6 cellular contexts compared by ENCODE assay signal in genomic region chr19:799076-799881, GRCh38. TPM values are rescaled to one million over a fixed set of nuclear protein-coding genes. Genes with fewer than 3 reads are reported as not detected.
DNase-seq lines count a peak whose midpoint lies in the region; ATAC-seq and TF ChIP-seq lines count a peak whose summit lies in the region.

No MANE protein-coding gene starts in this region.

- peak overlapping the region; percentile 93 for H3K4me2 ChIP-seq in neuronal stem cell (ENCODE audit: insufficient read depth, low read length, poor library complexity, severe bottlenecking)

- H3K79me1 ChIP-seq in neuronal stem cell (ENCODE audit: low read depth, low read length): peaks cover 17% of the 10 kb centered on the region

- H3K9me3 ChIP-seq in heart left ventricle (no peaks in the 10 kb centered on the region), breast epithelium (no peaks in the 10 kb centered on the region), neuronal stem cell (replicated peaks in 1 of 2; ENCODE audit: control insufficient read depth in 2 of 2, insufficient read depth in 1 of 2, low read depth in 1 of 2, low read length in 2 of 2) (no peaks in the 10 kb centered on the region)

- TF ChIP-seq POLR2A in heart left ventricle (IDR thresholded peaks at IDR 0.05) (no peak), breast epithelium (IDR thresholded peaks at IDR 0.05) (no peak)

- no peak overlapping the region for H4K91ac ChIP-seq in neuronal stem cell (ENCODE audit: low read depth, low read length, poor library complexity)

- H2BK15ac ChIP-seq in neuronal stem cell (ENCODE audit: low read length): no peak overlapping the region

- peak overlapping the region; percentile 87 for H2BK5ac ChIP-seq in neuronal stem cell (ENCODE audit: low read length)

- H2AFZ ChIP-seq in neuronal stem cell (ENCODE audit: low read length): no peak overlapping the region

- H3K4ac ChIP-seq in neuronal stem cell (ENCODE audit: low read length): no peak overlapping the region

- H3K18ac ChIP-seq in neuronal stem cell (ENCODE audit: low read length): no peak overlapping the region

- 0 to 13% (median 7%) methylated on average over 13 to 28 of the region's 28 CpGs for WGBS in heart left ventricle, 4 donors
- WGBS in neuronal stem cell (ENCODE audit: extremely low coverage in 2 of 2, insufficient read length in 2 of 2, insufficient replicate concordance in 1 of 2), 2 donors: no CpG with 5 or more reads among the region's 28 CpGs

- peaks cover 26 to 72% (median 62%) of the 10 kb centered on the region in 12 donors for H3K4me1 ChIP-seq in heart left ventricle
- H3K4me1 ChIP-seq in breast epithelium: peaks cover 36 to 48% of the 10 kb centered on the region in 2 donors
- peaks cover 18 to 32% of the 10 kb centered on the region in 2 donors for H3K4me1 ChIP-seq in neuronal stem cell (ENCODE audit: control insufficient read depth in 2 of 2, insufficient read depth in 1 of 2, low read depth in 1 of 2, low read length in 2 of 2)

- peak overlapping the region; percentile 91 to 100 (median 99) for H3K27ac ChIP-seq in heart left ventricle
- peak overlapping the region; percentile 98 to 100 for H3K27ac ChIP-seq in breast epithelium
- no peak overlapping the region for H3K27ac ChIP-seq in neuronal stem cell (replicated peaks; ENCODE audit: low read length)

- no peak overlapping the region for H2BK12ac ChIP-seq in neuronal stem cell (ENCODE audit: low read length)

- peak overlapping the region; percentile 75 for H3K14ac ChIP-seq in neuronal stem cell (ENCODE audit: low read length)

- peak overlapping the region; percentile 2 for H3K9ac ChIP-seq in neuronal stem cell (ENCODE audit: low read depth, low read length, poor library complexity)

- DNase-seq in heart left ventricle: peak in 2 of 5 donors; percentile 21 to 31
- no peak for DNase-seq in left ventricle myocardium superior
- DNase-seq in breast epithelium (ENCODE audit: low spot score in 2 of 2): no peak
- peak; percentile 58 for DNase-seq in neuronal stem cell (ENCODE audit: low spot score)
- no peak for DNase-seq in left lobe of liver (ENCODE audit: low spot score)
- no peak for DNase-seq in activated CD4-positive, alpha-beta T cell treated with anti-CD3 and anti-CD28 coated beads for 1 hour

- intact Hi-C loops in heart left ventricle (cut with DNase I): loop anchor here in 1 of 10 donors (5.0 kb wide), 1 partner anchor 453 kb away; no protein-coding TSS in a partner anchor
- intact Hi-C loops in left ventricle myocardium superior (cut with micrococcal nuclease): no loop called here
- intact Hi-C loops in breast epithelium (cut with DNase I; ENCODE audit: low total_unique reads): no loop called here

- no peak overlapping the region for H4K8ac ChIP-seq in neuronal stem cell (ENCODE audit: low read depth, low read length)

- peak overlapping the region; percentile 85 for H3K23ac ChIP-seq in neuronal stem cell (ENCODE audit: low read depth, low read length, poor library complexity)

- TF ChIP-seq CTCF in heart left ventricle (IDR thresholded peaks at IDR 0.05): peak in 3 of 12 donors; percentile 9 to 19 (median 13)
- TF ChIP-seq CTCF in breast epithelium (IDR thresholded peaks at IDR 0.05): peak in 1 of 3 donors; percentile 10

- H2AK5ac ChIP-seq in neuronal stem cell (ENCODE audit: low read depth, low read length): peak overlapping the region; percentile 92

- H3K27me3 ChIP-seq in heart left ventricle: no peaks in the 10 kb centered on the region
- no peaks in the 10 kb centered on the region for H3K27me3 ChIP-seq in breast epithelium
- H3K27me3 ChIP-seq in neuronal stem cell (ENCODE audit: control insufficient read depth in 3 of 3, insufficient read depth in 3 of 3, low read depth in 1 of 3, low read length in 3 of 3): no peaks in the 10 kb centered on the region

- H3K4me3 ChIP-seq in heart left ventricle (peak overlapping the region; percentile 50 to 100 (median 90)), breast epithelium (peak overlapping the region; percentile 83 to 96 (median 91)), neuronal stem cell (ENCODE audit: low read length in 2 of 2) (peak overlapping the region; percentile 89 to 98)

- H2BK120ac ChIP-seq in neuronal stem cell (ENCODE audit: low read depth, low read length): no peak overlapping the region

- ATAC-seq in heart left ventricle: no peak
- no peak for ATAC-seq in left ventricle myocardium superior
- no peak for ATAC-seq in left lobe of liver

- H3K36me3 ChIP-seq in heart left ventricle (peaks cover 0 to 49% (median 16%) of the 10 kb centered on the region in 9 donors), breast epithelium (no peaks in the 10 kb centered on the region), neuronal stem cell (replicated peaks in 1 of 2; ENCODE audit: control insufficient read depth in 2 of 2, insufficient read depth in 2 of 2, low read length in 2 of 2) (peaks cover 35 to 61% of the 10 kb centered on the region in 2 donors)

RNA-seq across cellular contexts. Expression of gene PTBP1, which starts 2.0 kb away (rescaled TPM):
- total RNA-seq in heart left ventricle (100 to 1,000 TPM in 1 of 9 donors, 10 to 100 TPM in 8; 47.6 to 144 (median 55.6) TPM), left ventricle myocardium superior (58.1 TPM), breast epithelium (100 to 1,000 TPM in 2 of 3 donors, 10 to 100 TPM in 1; 92.0 to 147 (median 131) TPM), left lobe of liver (115 TPM)
- polyA plus RNA-seq in heart left ventricle: 10 to 100 TPM; 39.2 to 52.2 TPM
- polyA plus RNA-seq in neuronal stem cell (2013, experiment 1 of 2): 412 TPM
- polyA plus RNA-seq in neuronal stem cell (2013, experiment 2 of 2): 415 TPM

RNA-seq across cellular contexts. Expression of gene PLPPR3, which starts 22.5 kb away (rescaled TPM):
- total RNA-seq in heart left ventricle (under 1 TPM in 3 of 9 donors, not detected in 6; 0.10 to 0.50 (median 0.14) TPM), left ventricle myocardium superior (not detected), breast epithelium (1 to 10 TPM in 2 of 3 donors, not detected in 1; 6.9 to 9.1 TPM), left lobe of liver (not detected)
- polyA plus RNA-seq in heart left ventricle: not detected
- 56.3 TPM for polyA plus RNA-seq in neuronal stem cell (2013, experiment 1 of 2)
- polyA plus RNA-seq in neuronal stem cell (2013, experiment 2 of 2): 54.0 TPM

RNA-seq across cellular contexts. Expression of gene AZU1, which starts 28.4 kb away (rescaled TPM):
- total RNA-seq in heart left ventricle (1 to 10 TPM in 1 of 9 donors, under 1 TPM in 1, not detected in 7; 0.20 to 3.3 TPM), left ventricle myocardium superior (not detected), breast epithelium (under 1 TPM in 1 of 3 donors, not detected in 2; 0.29 TPM), left lobe of liver (0.60 TPM)
- polyA plus RNA-seq in heart left ventricle: under 1 TPM in 1 of 2 donors, not detected in 1; 0.11 TPM
- polyA plus RNA-seq in neuronal stem cell (2013, experiment 1 of 2): 1.2 TPM
- polyA plus RNA-seq in neuronal stem cell (2013, experiment 2 of 2): 1.3 TPM

RNA-seq across cellular contexts. Expression of gene PRTN3, which starts 41.5 kb away (rescaled TPM):
- total RNA-seq in heart left ventricle (under 1 TPM in 1 of 9 donors, not detected in 8; 0.40 TPM), left ventricle myocardium superior (not detected), breast epithelium (1 to 10 TPM in 1 of 3 donors, under 1 TPM in 1, not detected in 1; 0.44 to 1.1 TPM), left lobe of liver (0.23 TPM)
- polyA plus RNA-seq in heart left ventricle: under 1 TPM in 1 of 2 donors, not detected in 1; 0.11 TPM
- polyA plus RNA-seq in neuronal stem cell (2013, experiment 1 of 2): 1.9 TPM
- polyA plus RNA-seq in neuronal stem cell (2013, experiment 2 of 2): 1.9 TPM

RNA-seq across cellular contexts. Expression of gene MISP, which starts 48.4 kb away (rescaled TPM):
- total RNA-seq in heart left ventricle: 1 to 10 TPM in 1 of 9 donors, not detected in 8; 1.1 TPM
- polyA plus RNA-seq in heart left ventricle: under 1 TPM in 1 of 2 donors, not detected in 1; 0.06 TPM
- not detected for total RNA-seq in left ventricle myocardium superior
- 1 to 10 TPM in 2 of 3 donors, under 1 TPM in 1; 0.16 to 3.6 (median 2.5) TPM for total RNA-seq in breast epithelium
- 0.11 TPM for polyA plus RNA-seq in neuronal stem cell (2013, experiment 1 of 2)
- 0.07 TPM for polyA plus RNA-seq in neuronal stem cell (2013, experiment 2 of 2)
- 0.18 TPM for total RNA-seq in left lobe of liver
